In genomic region chr18:74623047-74623816, GRCh38 we compare ENCODE assay signal across 1 cellular context.
TF ChIP-seq lines count a peak whose summit lies in the region.

No MANE protein-coding gene starts in this region.

TF ChIP-seq in SK-N-SH, 30 proteins besides CTCF, POLR2A, EP300 and RAD21 (continued from another document):
- TF ChIP-seq, protein P1, sequence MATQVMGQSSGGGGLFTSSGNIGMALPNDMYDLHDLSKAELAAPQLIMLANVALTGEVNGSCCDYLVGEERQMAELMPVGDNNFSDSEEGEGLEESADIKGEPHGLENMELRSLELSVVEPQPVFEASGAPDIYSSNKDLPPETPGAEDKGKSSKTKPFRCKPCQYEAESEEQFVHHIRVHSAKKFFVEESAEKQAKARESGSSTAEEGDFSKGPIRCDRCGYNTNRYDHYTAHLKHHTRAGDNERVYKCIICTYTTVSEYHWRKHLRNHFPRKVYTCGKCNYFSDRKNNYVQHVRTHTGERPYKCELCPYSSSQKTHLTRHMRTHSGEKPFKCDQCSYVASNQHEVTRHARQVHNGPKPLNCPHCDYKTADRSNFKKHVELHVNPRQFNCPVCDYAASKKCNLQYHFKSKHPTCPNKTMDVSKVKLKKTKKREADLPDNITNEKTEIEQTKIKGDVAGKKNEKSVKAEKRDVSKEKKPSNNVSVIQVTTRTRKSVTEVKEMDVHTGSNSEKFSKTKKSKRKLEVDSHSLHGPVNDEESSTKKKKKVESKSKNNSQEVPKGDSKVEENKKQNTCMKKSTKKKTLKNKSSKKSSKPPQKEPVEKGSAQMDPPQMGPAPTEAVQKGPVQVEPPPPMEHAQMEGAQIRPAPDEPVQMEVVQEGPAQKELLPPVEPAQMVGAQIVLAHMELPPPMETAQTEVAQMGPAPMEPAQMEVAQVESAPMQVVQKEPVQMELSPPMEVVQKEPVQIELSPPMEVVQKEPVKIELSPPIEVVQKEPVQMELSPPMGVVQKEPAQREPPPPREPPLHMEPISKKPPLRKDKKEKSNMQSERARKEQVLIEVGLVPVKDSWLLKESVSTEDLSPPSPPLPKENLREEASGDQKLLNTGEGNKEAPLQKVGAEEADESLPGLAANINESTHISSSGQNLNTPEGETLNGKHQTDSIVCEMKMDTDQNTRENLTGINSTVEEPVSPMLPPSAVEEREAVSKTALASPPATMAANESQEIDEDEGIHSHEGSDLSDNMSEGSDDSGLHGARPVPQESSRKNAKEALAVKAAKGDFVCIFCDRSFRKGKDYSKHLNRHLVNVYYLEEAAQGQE (IDR thresholded peaks at IDR 0.05; ENCODE audit: low read depth, low read length) = no peak
- TF ChIP-seq JUND (IDR thresholded peaks at IDR 0.05) (no peak), USF2 (IDR thresholded peaks at IDR 0.05; ENCODE audit: borderline replicate concordance, low read depth, low read length) (no peak), ELF1 (IDR thresholded peaks at IDR 0.05) (no peak), PBX3 (IDR thresholded peaks at IDR 0.05) (no peak)
